Comparison of ENCODE assay signal across 16 cellular contexts in the genomic region with DNA sequence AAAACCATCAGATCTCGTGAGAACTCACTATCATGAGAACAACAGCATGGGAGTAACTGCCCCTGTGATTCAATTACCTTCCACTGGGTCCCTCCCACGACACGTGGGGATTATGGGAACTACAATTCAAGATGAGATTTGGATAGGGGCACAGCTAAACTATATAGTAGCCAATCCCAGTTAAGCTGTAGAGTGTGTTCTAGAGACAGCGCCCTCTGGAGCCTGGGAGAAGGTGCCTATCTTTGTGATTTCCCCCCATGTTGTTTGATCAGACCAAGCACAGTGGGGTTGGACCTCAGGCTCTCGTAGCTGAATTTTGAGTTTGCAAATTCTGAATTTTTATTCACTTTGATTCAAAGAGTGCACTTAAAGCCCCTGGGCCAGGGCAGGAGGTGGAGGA.
DNase-seq lines count a peak whose midpoint lies in the region; ATAC-seq and TF ChIP-seq lines count a peak whose summit lies in the region.
"Had no signal": no experiment of that assay in that cellular context is flagged by ENCODE, and none has a peak within 500 bp of the region (broad histone marks: within the 10 kb centered on the region; RNA-seq: fewer than 3 reads in every experiment).

No MANE protein-coding gene starts in this region.

- DNase-seq in NCI-H82 (lab: John Stamatoyannopoulos, UW) = peak; percentile 36
- no peak for DNase-seq in NCI-H82 treated with DMSO at 0.1 percent for 48 hours (lab: John Stamatoyannopoulos, UW; ENCODE audit: unreplicated experiment)
- DNase-seq in HFFc6 = no peak
- peak; percentile 6 for DNase-seq in SK-MEL-5 (ENCODE audit: low read depth, low spot score)
- peak; percentile 46 for DNase-seq in iPS-NIHi11 (ENCODE audit: low spot score)
- no peak for DNase-seq in nucleus accumbens (lab: John Stamatoyannopoulos, UW)
- no peak for DNase-seq in activated T-cell treated with anti-CD3 and anti-CD28 coated beads, Interleukin-2, amount 50 U/mL, for 72 hours
- DNase-seq: 8988T; CD4-positive, alpha-beta memory T cell; NCI-H1417 treated with DMSO at 0.1 percent for 48 hours; NCI-H187 treated with DMSO at 0.1 percent for 48 hours; NCI-H2227 treated with DMSO at 0.1 percent for 48 hours; NCI-H510A treated with DMSO at 0.1 percent for 48 hours; NCI-H774 had no signal

- peak; percentile 30; the same call in 1 of the 2 replicates for TF ChIP-seq CTCF in HFFc6 (IDR thresholded peaks at IDR 0.05)

- no peaks in the 10 kb centered on the region; the same call in 1 of the 2 replicates for H3K9me3 Mint-ChIP-seq in HFFc6
- no peaks in the 10 kb centered on the region for H3K9me3 Mint-ChIP-seq in activated T-cell treated with anti-CD3 and anti-CD28 coated beads, Interleukin-2, amount 50 U/mL, for 72 hours

- H3K27ac Mint-ChIP-seq in HFFc6 = no peak overlapping the region
- H3K27ac Mint-ChIP-seq in activated T-cell treated with anti-CD3 and anti-CD28 coated beads, Interleukin-2, amount 50 U/mL, for 72 hours = no peak overlapping the region
- H3K27ac Mint-ChIP-seq: CD4-positive, alpha-beta memory T cell had no signal

- no peak overlapping the region for H3K4me3 Mint-ChIP-seq in HFFc6
- H3K4me3 Mint-ChIP-seq in activated T-cell treated with anti-CD3 and anti-CD28 coated beads, Interleukin-2, amount 50 U/mL, for 72 hours = no peak overlapping the region
- H3K4me3 Mint-ChIP-seq: CD4-positive, alpha-beta memory T cell had no signal

- peaks cover 9% of the 10 kb centered on the region; the same call in 1 of the 2 replicates for H3K36me3 Mint-ChIP-seq in HFFc6 (ENCODE audit: low read depth)
- no peaks in the 10 kb centered on the region for H3K36me3 Mint-ChIP-seq in activated T-cell treated with anti-CD3 and anti-CD28 coated beads, Interleukin-2, amount 50 U/mL, for 72 hours (ENCODE audit: insufficient read depth in 2 of 2)
- H3K36me3 Mint-ChIP-seq: CD4-positive, alpha-beta memory T cell had no signal

- no peak for ATAC-seq in HG02610 (IDR thresholded peaks at IDR 0.05; ENCODE audit: unreplicated experiment)
- no peak for ATAC-seq in activated T-cell treated with anti-CD3 and anti-CD28 coated beads, Interleukin-2, amount 50 U/mL, for 72 hours (replicated peaks in 1 of 2)
- ATAC-seq: Panc1 had no signal

- H3K27me3 Mint-ChIP-seq in HFFc6 (ENCODE audit: insufficient read depth) = peaks cover 34% of the 10 kb centered on the region
- H3K27me3 Mint-ChIP-seq in activated T-cell treated with anti-CD3 and anti-CD28 coated beads, Interleukin-2, amount 50 U/mL, for 72 hours (ENCODE audit: low read depth) = peaks cover 36% of the 10 kb centered on the region

- H3K4me1 Mint-ChIP-seq in HFFc6 (ENCODE audit: low read depth) = no peaks in the 10 kb centered on the region
- no peaks in the 10 kb centered on the region for H3K4me1 Mint-ChIP-seq in activated T-cell treated with anti-CD3 and anti-CD28 coated beads, Interleukin-2, amount 50 U/mL, for 72 hours (ENCODE audit: low read depth)

- in situ Hi-C loops in SK-MEL-5 (cut with HindIII; ENCODE audit: low pct_unique_long_range_greater_than_20kb, low sequenced_read_pairs) = no loop called here

Comparison
In these comparisons a context has a peak if more than half of its experiments do, and no peak if none do; other contexts are left out.
1. DNase-seq: peak in NCI-H82 (single experiment), SK-MEL-5 (single experiment) and iPS-NIHi11 (single experiment); none in NCI-H82 treated with DMSO at 0.1 percent for 48 hours (single experiment), HFFc6 (single experiment), nucleus accumbens (0 of 56) and activated T-cell treated with anti-CD3 and anti-CD28 coated beads, Interleukin-2, amount 50 U/mL, for 72 hours (0 of 2).